Comparison of ENCODE assay signal across 1 cellular context in genomic region chr22:46035742-46036557, GRCh38.
TF ChIP-seq lines count a peak whose summit lies in the region.

No MANE protein-coding gene starts in this region.

TF ChIP-seq in K562, 482 proteins besides CTCF, POLR2A, EP300 and RAD21 (continued from another document and continues in another):
- TF ChIP-seq THRA (IDR thresholded peaks at IDR 0.05) (no peak), ZNF239 (CRISPR knock-in tag; IDR thresholded peaks at IDR 0.05) (no peak), THAP12 (CRISPR knock-in tag; IDR thresholded peaks at IDR 0.05) (peak; percentile 39; the same call in 1 of the 2 replicates), KAT7 (CRISPR knock-in tag; IDR thresholded peaks at IDR 0.05; ENCODE audit: borderline replicate concordance) (no peak), CLOCK (CRISPR knock-in tag; IDR thresholded peaks at IDR 0.05; ENCODE audit: borderline replicate concordance) (no peak), NKRF (IDR thresholded peaks at IDR 0.05; ENCODE audit: borderline replicate concordance) (no peak), ZSCAN32 (CRISPR knock-in tag; IDR thresholded peaks at IDR 0.05) (no peak), ZNF140 (CRISPR knock-in tag; IDR thresholded peaks at IDR 0.05) (no peak), ASH1L (IDR thresholded peaks at IDR 0.05; ENCODE audit: borderline replicate concordance, low read depth, partially characterized antibody) (no peak), ZHX1 (conservative IDR thresholded peaks at IDR 0.05; ENCODE audit: low read length) (no peak), PHTF2 (CRISPR knock-in tag; IDR thresholded peaks at IDR 0.05) (no peak), RREB1 (CRISPR knock-in tag; IDR thresholded peaks at IDR 0.05) (peak; percentile 69; the same call in 1 of the 2 replicates), ILK (tag; IDR thresholded peaks at IDR 0.05; ENCODE audit: borderline replicate concordance, low read depth) (no peak), ZSCAN29 (IDR thresholded peaks at IDR 0.05) (no peak), PRDM10 (IDR thresholded peaks at IDR 0.05; ENCODE audit: partially characterized antibody) (no peak), TAF9B (IDR thresholded peaks at IDR 0.05; ENCODE audit: partially characterized antibody) (no peak), HOXB6 (CRISPR knock-in tag; IDR thresholded peaks at IDR 0.05; ENCODE audit: borderline replicate concordance) (no peak), NBN (IDR thresholded peaks at IDR 0.05; ENCODE audit: low read depth) (no peak), KAT2B (IDR thresholded peaks at IDR 0.05; ENCODE audit: low read depth, low read length) (no peak), ETS1 (conservative IDR thresholded peaks at IDR 0.05; ENCODE audit: control insufficient read depth, low read depth, low read length) (0 out of 2 replicates have a peak, but pooled peaks have one; percentile 20), RFX5 (IDR thresholded peaks at IDR 0.05; ENCODE audit: low read depth, low read length) (no peak), MCM3 (IDR thresholded peaks at IDR 0.05) (no peak), ETV6 (IDR thresholded peaks at IDR 0.05; ENCODE audit: borderline replicate concordance in 1 of 2, low read depth in 2 of 2, low read length in 1 of 2) (no peak), ETV6 (CRISPR knock-in tag; IDR thresholded peaks at IDR 0.05; ENCODE audit: borderline replicate concordance) (no peak), ZNF311 (CRISPR knock-in tag; IDR thresholded peaks at IDR 0.05) (no peak), POLR2AphosphoS5 (IDR thresholded peaks at IDR 0.05; ENCODE audit: control insufficient read depth, insufficient read depth, low read depth, low read length) (peak; percentile 42; the same call in 1 of the 2 replicates), FIP1L1 (IDR thresholded peaks at IDR 0.05; ENCODE audit: low read depth, low read length, poor library complexity, severe bottlenecking) (no peak), RB1 (IDR thresholded peaks at IDR 0.05; ENCODE audit: low read depth) (peak; percentile 49; the same call in 1 of the 2 replicates), CREB1 (IDR thresholded peaks at IDR 0.05) (peak; percentile 98), CREB1 (CRISPR knock-in tag; IDR thresholded peaks at IDR 0.05) (peak; percentile 97), SMAD2 (IDR thresholded peaks at IDR 0.05; ENCODE audit: low read depth, low read length) (no peak), TCF15 (CRISPR knock-in tag; IDR thresholded peaks at IDR 0.05) (no peak), ZNF764 (CRISPR knock-in tag; IDR thresholded peaks at IDR 0.05; ENCODE audit: low read depth) (no peak)
